23 cellular contexts compared by ENCODE assay signal in the genomic region with DNA sequence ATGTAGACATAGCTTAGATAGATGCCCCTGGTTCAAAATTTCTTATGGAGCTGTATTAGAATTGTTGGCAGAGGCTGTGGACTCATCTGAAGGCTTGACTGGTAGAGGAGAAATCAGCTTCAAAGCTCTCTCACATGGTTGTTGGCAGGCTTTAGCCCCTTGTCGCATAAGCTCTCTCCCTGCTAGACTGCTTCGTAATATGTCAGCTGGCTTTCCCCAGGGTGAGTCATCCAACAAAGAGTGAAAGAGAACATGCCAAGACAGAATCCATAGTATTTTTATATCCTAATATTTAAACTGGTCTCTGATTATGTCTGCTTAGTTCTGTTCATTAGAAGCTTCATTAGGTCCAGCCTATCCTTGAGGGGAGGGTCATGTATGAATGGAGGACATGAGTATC.
DNase-seq lines count a peak whose midpoint lies in the region; ATAC-seq and TF ChIP-seq lines count a peak whose summit lies in the region.
"Had no signal": no experiment of that assay in that cellular context is flagged by ENCODE, and none has a peak within 500 bp of the region (broad histone marks: within the 10 kb centered on the region; RNA-seq: fewer than 3 reads in every experiment).

No MANE protein-coding gene starts in this region.

- no peak overlapping the region for H3K4me3 Mint-ChIP-seq in CD8-positive, alpha-beta T cell
- H3K4me3 Mint-ChIP-seq: activated CD8-positive, alpha-beta memory T cell treated with anti-CD3 and anti-CD28 coated beads, Interleukin-2, amount 10 ng/mL, durations not matched to agents 7 days and 5 days; activated naive CD8-positive, alpha-beta T cell treated with anti-CD3 and anti-CD28 coated beads for 36 hours; activated T-helper 1 cell treated with anti-CD3 and anti-CD28 coated beads, Interleukin-12 subunit alpha, Interleukin-12 subunit beta, Interleukin-2, Interleukin-4 antibody, amounts not matched to agents 30 ng/mL and 10 ng/mL and 1 ng/mL, durations not matched to agents 14 hours and 24 hours and 36 hours had no signal

- DNase-seq in GM23248, result peak; percentile 3
- DNase-seq in RWPE1 (ENCODE audit: low spot score), result peak; percentile 26
- DNase-seq in epithelial cell of prostate (ENCODE audit: low read depth, low spot score), result peak; percentile 52
- peak; percentile 20 for DNase-seq in kidney tubule cell (ENCODE audit: low spot score)
- DNase-seq in CD8-positive, alpha-beta T cell, result no peak
- no peak for DNase-seq in AML-193 (lab: John Stamatoyannopoulos, UW)
- DNase-seq in A673 (ENCODE audit: low spot score), result no peak
- DNase-seq: activated CD4-positive, alpha-beta T cell treated with anti-CD3 and anti-CD28 coated beads for 48 hours; activated CD8-positive, alpha-beta memory T cell treated with anti-CD3 and anti-CD28 coated beads, Interleukin-2, amount 10 ng/mL, durations not matched to agents 7 days and 5 days; activated naive CD8-positive, alpha-beta T cell treated with anti-CD3 and anti-CD28 coated beads for 36 hours; dermis blood vessel endothelial cell; DMS 273 treated with DMSO at 0.1 percent for 48 hours; H7; left ventricle myocardium superior; NCI-H1436; SHP77 treated with DMSO at 0.1 percent for 48 hours; stimulated activated naive CD4-positive, alpha-beta T cell treated with Interleukin-2 at 50 U/mL for 16 hours; thyroid gland had no signal

- H3K4me2 ChIP-seq in GM23248 (ENCODE audit: unreplicated experiment), result no peak overlapping the region

- WGBS in GM23248 (ENCODE audit: low coverage in 1 of 2, low lambda C conversion rate in 2 of 2, missing lambda C conversion rate in 2 of 2), 2 experiments, result 92 to 95% methylated on average over 2 of the region's 2 CpGs

- no peak overlapping the region for H3K27ac ChIP-seq in GM23248
- H3K27ac ChIP-seq in RWPE1, result no peak overlapping the region
- H3K27ac ChIP-seq in epithelial cell of prostate, result peak overlapping the region; percentile 70
- H3K27ac ChIP-seq in CD8-positive, alpha-beta T cell (ENCODE audit: low read depth, low read length), result no peak overlapping the region
- no peak overlapping the region for H3K27ac ChIP-seq in A673 (ENCODE audit: low read depth, low read length, poor library complexity, severe bottlenecking)
- H3K27ac ChIP-seq: skin epidermis, thyroid gland had no signal

- ATAC-seq in CD8-positive, alpha-beta T cell, result no peak
- ATAC-seq in GM19395 (IDR thresholded peaks at IDR 0.05; ENCODE audit: unreplicated experiment), result no peak
- ATAC-seq: activated CD8-positive, alpha-beta memory T cell treated with anti-CD3 and anti-CD28 coated beads, Interleukin-2, amount 10 ng/mL, durations not matched to agents 7 days and 5 days; GM12878; left ventricle myocardium superior had no signal

- H3K4me3 ChIP-seq in GM23248 (no peak overlapping the region), A673 (ENCODE audit: low read depth, low read length, poor library complexity, severe bottlenecking) (no peak overlapping the region)
- H3K4me3 ChIP-seq in CD8-positive, alpha-beta T cell (ENCODE audit: low read depth, low read length), result no peak overlapping the region
- H3K4me3 ChIP-seq: GM12878, skin epidermis, thyroid gland had no signal

- H3K9ac ChIP-seq in GM23248, result no peak overlapping the region

- no peak for TF ChIP-seq CTCF in RWPE1 (conservative IDR thresholded peaks at IDR 0.05; ENCODE audit: low read depth)
- no peak for TF ChIP-seq CTCF in CD8-positive, alpha-beta T cell (IDR thresholded peaks at IDR 0.05)
- no peak for TF ChIP-seq CTCF in A673 (conservative IDR thresholded peaks at IDR 0.05; ENCODE audit: low read depth, low read length)

- no TSS peak for BruUV-seq in A673 (replicated peaks; lab: Mats Ljungman, UMichigan)

- H3K27ac Mint-ChIP-seq in CD8-positive, alpha-beta T cell, result no peak overlapping the region
- H3K27ac Mint-ChIP-seq: activated CD8-positive, alpha-beta memory T cell treated with anti-CD3 and anti-CD28 coated beads, Interleukin-2, amount 10 ng/mL, durations not matched to agents 7 days and 5 days; activated naive CD8-positive, alpha-beta T cell treated with anti-CD3 and anti-CD28 coated beads for 36 hours; activated T-helper 1 cell treated with anti-CD3 and anti-CD28 coated beads, Interleukin-12 subunit alpha, Interleukin-12 subunit beta, Interleukin-2, Interleukin-4 antibody, amounts not matched to agents 30 ng/mL and 10 ng/mL and 1 ng/mL, durations not matched to agents 14 hours and 24 hours and 36 hours; progenitor cell of endocrine pancreas had no signal

- CTCF ChIA-PET in RWPE1 (lab: Yijun Ruan, JAX), result no interaction called here
- CTCF ChIA-PET in CD8-positive, alpha-beta T cell (lab: Charles Lee), result interaction anchor here (0.7 kb wide), 1 partner anchor 18 kb away, joined by 3 read pairs; no protein-coding TSS in a partner anchor
- CTCF ChIA-PET in A673 (lab: Charles Lee), result no interaction called here

- H3K9me3 ChIP-seq in GM23248 (ENCODE audit: low read depth) (no peaks in the 10 kb centered on the region), A673 (ENCODE audit: low read depth, low read length, poor library complexity, severe bottlenecking) (no peaks in the 10 kb centered on the region)
- H3K9me3 ChIP-seq in CD8-positive, alpha-beta T cell (ENCODE audit: low read length), result peaks cover 3% of the 10 kb centered on the region
- H3K9me3 ChIP-seq: thyroid gland had no signal

- H3K36me3 ChIP-seq in GM23248 (ENCODE audit: low read depth), result no peaks in the 10 kb centered on the region
- no peaks in the 10 kb centered on the region for H3K36me3 ChIP-seq in CD8-positive, alpha-beta T cell (ENCODE audit: insufficient read depth, low read length)
- no peaks in the 10 kb centered on the region for H3K36me3 ChIP-seq in A673 (ENCODE audit: insufficient read depth, low read length, poor library complexity, severe bottlenecking)
- H3K36me3 ChIP-seq: thyroid gland had no signal

- H3K27me3 Mint-ChIP-seq in CD8-positive, alpha-beta T cell (ENCODE audit: low read depth), result peaks cover 2% of the 10 kb centered on the region
- H3K27me3 Mint-ChIP-seq: activated CD8-positive, alpha-beta memory T cell treated with anti-CD3 and anti-CD28 coated beads, Interleukin-2, amount 10 ng/mL, durations not matched to agents 7 days and 5 days had no signal

- no peaks in the 10 kb centered on the region for H3K4me1 ChIP-seq in GM23248 (ENCODE audit: insufficient read depth)
- H3K4me1 ChIP-seq in CD8-positive, alpha-beta T cell (ENCODE audit: insufficient read depth, low read length), result no peaks in the 10 kb centered on the region
- no peaks in the 10 kb centered on the region for H3K4me1 ChIP-seq in A673 (ENCODE audit: insufficient read depth, low read length, poor library complexity, severe bottlenecking)
- H3K4me1 ChIP-seq: thyroid gland had no signal

- in situ Hi-C loops in GM23248 (cut with MboI), result no loop called here

- H2AFZ ChIP-seq in GM23248, result no peak overlapping the region

- H4K20me1 ChIP-seq in GM23248 (ENCODE audit: insufficient read depth), result no peaks in the 10 kb centered on the region

- H3K9me2 ChIP-seq in GM23248 (ENCODE audit: insufficient read depth), result no peaks in the 10 kb centered on the region

- intact Hi-C loops in CD8-positive, alpha-beta T cell (cut with DNase I, micrococcal nuclease), result no loop called here
- intact Hi-C loops in A673 (cut with micrococcal nuclease; ENCODE audit: unreplicated experiment), result no loop called here

- H3K79me2 ChIP-seq in GM23248 (ENCODE audit: insufficient read depth), result no peaks in the 10 kb centered on the region

- no peaks in the 10 kb centered on the region for H3F3A ChIP-seq in GM23248 (ENCODE audit: insufficient read depth)

- POLR2A ChIA-PET in RWPE1 (lab: Yijun Ruan, JAX; ENCODE audit: low non-redundant PET), result no interaction called here
- POLR2A ChIA-PET in CD8-positive, alpha-beta T cell (lab: Charles Lee), result no interaction called here
- POLR2A ChIA-PET in A673 (lab: Charles Lee; ENCODE audit: low non-redundant PET), result no interaction called here

- no peaks in the 10 kb centered on the region for H3K4me1 Mint-ChIP-seq in CD8-positive, alpha-beta T cell (ENCODE audit: low read depth)
- H3K4me1 Mint-ChIP-seq: activated CD8-positive, alpha-beta memory T cell treated with anti-CD3 and anti-CD28 coated beads, Interleukin-2, amount 10 ng/mL, durations not matched to agents 7 days and 5 days; activated naive CD8-positive, alpha-beta T cell treated with anti-CD3 and anti-CD28 coated beads for 36 hours had no signal

- no peaks in the 10 kb centered on the region for H3K9me3 Mint-ChIP-seq in CD8-positive, alpha-beta T cell
- H3K9me3 Mint-ChIP-seq: activated naive CD8-positive, alpha-beta T cell treated with anti-CD3 and anti-CD28 coated beads for 36 hours; activated T-helper 1 cell treated with anti-CD3 and anti-CD28 coated beads, Interleukin-12 subunit alpha, Interleukin-12 subunit beta, Interleukin-2, Interleukin-4 antibody, amounts not matched to agents 30 ng/mL and 10 ng/mL and 1 ng/mL, durations not matched to agents 14 hours and 24 hours and 36 hours had no signal

- no peaks in the 10 kb centered on the region for H3K27me3 ChIP-seq in GM23248 (replicated peaks; ENCODE audit: insufficient read depth)
- H3K27me3 ChIP-seq in CD8-positive, alpha-beta T cell (ENCODE audit: insufficient read depth, low read length), result no peaks in the 10 kb centered on the region
- H3K27me3 ChIP-seq in A673 (replicated peaks; ENCODE audit: insufficient read depth, low read depth, low read length, poor library complexity), result no peaks in the 10 kb centered on the region
- H3K27me3 ChIP-seq: thyroid gland had no signal

- H3K36me3 Mint-ChIP-seq in CD8-positive, alpha-beta T cell, result no peaks in the 10 kb centered on the region
- H3K36me3 Mint-ChIP-seq: activated CD8-positive, alpha-beta memory T cell treated with anti-CD3 and anti-CD28 coated beads, Interleukin-2, amount 10 ng/mL, durations not matched to agents 7 days and 5 days; activated naive CD8-positive, alpha-beta T cell treated with anti-CD3 and anti-CD28 coated beads for 36 hours had no signal

Comparison
In these comparisons a context has a peak if more than half of its experiments do, and no peak if none do; other contexts are left out.
1. DNase-seq: peak in GM23248 (single experiment), RWPE1 (single experiment), epithelial cell of prostate (single experiment) and kidney tubule cell (single experiment); none in CD8-positive, alpha-beta T cell (0 of 7), AML-193 (0 of 2) and A673 (single experiment).